ENCODE assay signal across 11 cellular contexts in genomic region chr5:86971034-86971511, GRCh38.
DNase-seq lines count a peak whose midpoint lies in the region; ATAC-seq and TF ChIP-seq lines count a peak whose summit lies in the region.
"Had no signal": no experiment of that assay in that cellular context is flagged by ENCODE, and none has a peak within 500 bp of the region (broad histone marks: within the 10 kb centered on the region; RNA-seq: fewer than 3 reads in every experiment).

No MANE protein-coding gene starts in this region.

- H3K27ac ChIP-seq in OCI-LY1 (ENCODE audit: low read depth, low read length, poor library complexity, severe bottlenecking) = no peak overlapping the region
- peak overlapping the region in 3 of 10 donors; percentile 12 to 62 (median 14) for H3K27ac ChIP-seq in heart right ventricle
- no peak overlapping the region for H3K27ac ChIP-seq in transverse colon
- H3K27ac ChIP-seq: KMS-11 had no signal

- no peaks in the 10 kb centered on the region for H3K9me3 Mint-ChIP-seq in Calu3 (ENCODE audit: low read depth, unreplicated experiment)
- H3K9me3 Mint-ChIP-seq: stimulated activated naive B cell treated with anti-CD40 and anti-IgM and Interleukin-4, amounts not matched to agents 10 μg/mL and 1 μg/mL and 100 μg/mL, for 72 hours had no signal

- H3K9ac ChIP-seq in OCI-LY1 (ENCODE audit: low read length) = no peak overlapping the region
- H3K9ac ChIP-seq: KMS-11 had no signal

- no peaks in the 10 kb centered on the region for H3K79me2 ChIP-seq in OCI-LY1 (ENCODE audit: insufficient read depth, low read length)

- H3K36me3 ChIP-seq in OCI-LY1 (ENCODE audit: insufficient read depth, low read length) (no peaks in the 10 kb centered on the region), heart right ventricle (no peaks in the 10 kb centered on the region), transverse colon (no peaks in the 10 kb centered on the region)
- H3K36me3 ChIP-seq: heart left ventricle had no signal

- no peak overlapping the region for H2AFZ ChIP-seq in OCI-LY1 (ENCODE audit: low read length)

- intact Hi-C loops in Calu3 (cut with micrococcal nuclease; ENCODE audit: unreplicated experiment) = loop anchor here (1.0 to 5.0 kb wide), 2 partner anchors 42 to 791 kb away; no protein-coding TSS in a partner anchor
- intact Hi-C loops in heart right ventricle (cut with DNase I) = loop anchor here in 2 of 10 donors (5.0 kb wide), 2 partner anchors 41 to 89 kb away; no protein-coding TSS in a partner anchor
- intact Hi-C loops in transverse colon (cut with DNase I; ENCODE audit: low total_unique reads) = no loop called here

- in situ Hi-C loops in transverse colon (cut with MboI; ENCODE audit: low pct_ligation_motif_present in 1 of 4, low pct_unique_long_range_greater_than_20kb in 1 of 4, low sequenced_read_pairs in 3 of 4) = no loop called here

- H3K27me3 ChIP-seq in OCI-LY1 (ENCODE audit: insufficient read depth, low read length) = no peaks in the 10 kb centered on the region
- H3K27me3 ChIP-seq in heart right ventricle = peaks cover 0 to 3% (median 0%) of the 10 kb centered on the region in 7 donors
- H3K27me3 ChIP-seq in transverse colon = no peaks in the 10 kb centered on the region
- H3K27me3 ChIP-seq: heart left ventricle had no signal

- H3K4me3 ChIP-seq in OCI-LY1 (ENCODE audit: low read depth, low read length, poor library complexity, severe bottlenecking) (no peak overlapping the region), heart right ventricle (no peak overlapping the region), transverse colon (no peak overlapping the region)
- H3K4me3 ChIP-seq: heart left ventricle had no signal

- peak overlapping the region; percentile 23 for H3K4me3 Mint-ChIP-seq in Calu3 (ENCODE audit: low read depth, unreplicated experiment)
- H3K4me3 Mint-ChIP-seq: stimulated activated naive B cell treated with anti-CD40 and anti-IgM and Interleukin-4, amounts not matched to agents 10 μg/mL and 1 μg/mL and 100 μg/mL, for 72 hours had no signal

- BruUV-seq in Calu3 (replicated peaks; lab: Mats Ljungman, UMichigan) = no TSS peak

- H3K36me3 Mint-ChIP-seq in Calu3 (ENCODE audit: insufficient read depth, unreplicated experiment) = no peaks in the 10 kb centered on the region
- H3K36me3 Mint-ChIP-seq: stimulated activated naive B cell treated with anti-CD40 and anti-IgM and Interleukin-4, amounts not matched to agents 10 μg/mL and 1 μg/mL and 100 μg/mL, for 72 hours had no signal

- TF ChIP-seq POLR2A in transverse colon (IDR thresholded peaks at IDR 0.05) = no peak

- H3F3A ChIP-seq in OCI-LY1 (ENCODE audit: insufficient read depth, low read length) = no peaks in the 10 kb centered on the region

- H3K27ac Mint-ChIP-seq in Calu3 (ENCODE audit: unreplicated experiment) = peak overlapping the region; percentile 66
- H3K27ac Mint-ChIP-seq: stimulated activated naive B cell treated with anti-CD40 and anti-IgM and Interleukin-4, amounts not matched to agents 10 μg/mL and 1 μg/mL and 100 μg/mL, for 72 hours had no signal

- ATAC-seq in GM21717 (IDR thresholded peaks at IDR 0.05; ENCODE audit: unreplicated experiment) = peak; percentile 57
- peak in 6 of 8 donors; percentile 33 to 67 (median 40) for ATAC-seq in heart right ventricle

- DNase-seq in Calu3 (peak; percentile 23), heart right ventricle (no peak), DMS114 treated with DMSO at 0.1 percent for 48 hours (lab: John Stamatoyannopoulos, UW; ENCODE audit: unreplicated experiment) (no peak), transverse colon (no peak), NCI-H187 (lab: John Stamatoyannopoulos, UW) (no peak)
- no peak for DNase-seq in activated CD4-positive, CD25-positive, alpha-beta regulatory T cell treated with anti-CD3 and anti-CD28 coated beads, Interleukin-2, amount 50 U/mL, for 72 hours
- DNase-seq: heart left ventricle; stimulated activated naive B cell treated with anti-CD40 and anti-IgM and Interleukin-4, amounts not matched to agents 10 μg/mL and 1 μg/mL and 100 μg/mL, for 72 hours had no signal

- TF ChIP-seq CTCF in Calu3 (IDR thresholded peaks at IDR 0.05; ENCODE audit: unreplicated experiment) (no peak), OCI-LY1 (IDR thresholded peaks at IDR 0.05; ENCODE audit: low read length) (peak; percentile 44), heart right ventricle (IDR thresholded peaks at IDR 0.05) (peak in 6 of 9 donors; percentile 8 to 34 (median 30)), transverse colon (IDR thresholded peaks at IDR 0.05) (no peak)

- 42 to 47% methylated on average over 4 of the region's 4 CpGs for WGBS in heart right ventricle, 2 donors
- WGBS in transverse colon (ENCODE audit: low coverage in 1 of 2), 2 donors = 38% methylated on average over 4 of the region's 4 CpGs

- H3K27me3 Mint-ChIP-seq in Calu3 (ENCODE audit: unreplicated experiment) = no peaks in the 10 kb centered on the region

- TF ChIP-seq EP300 in transverse colon (IDR thresholded peaks at IDR 0.05; ENCODE audit: low read depth) = no peak

- H3K9me2 ChIP-seq in OCI-LY1 (ENCODE audit: low read depth, low read length) = no peaks in the 10 kb centered on the region

- no peaks in the 10 kb centered on the region for H3K4me1 ChIP-seq in OCI-LY1 (ENCODE audit: insufficient read depth, low read length, severe bottlenecking)
- H3K4me1 ChIP-seq in heart right ventricle = peaks cover 0 to 25% (median 0%) of the 10 kb centered on the region in 9 donors
- H3K4me1 ChIP-seq in transverse colon = no peaks in the 10 kb centered on the region

- CTCF ChIA-PET in Calu3 (lab: Charles Lee) = interaction anchor here (1.4 to 5.1 kb wide), 2 partner anchors 8 to 90 kb away, joined by 4 to 67 read pairs; no protein-coding TSS in a partner anchor

- H3K9me3 ChIP-seq in OCI-LY1 (ENCODE audit: low read length) (no peaks in the 10 kb centered on the region), heart right ventricle (no peaks in the 10 kb centered on the region), transverse colon (no peaks in the 10 kb centered on the region)
- H3K9me3 ChIP-seq: heart left ventricle had no signal

- H3K4me2 ChIP-seq in OCI-LY1 (ENCODE audit: low read length) = no peak overlapping the region
- H3K4me2 ChIP-seq: KMS-11 had no signal

- peaks cover 35% of the 10 kb centered on the region for H3K4me1 Mint-ChIP-seq in Calu3 (ENCODE audit: low read depth, unreplicated experiment)

- H4K20me1 ChIP-seq in OCI-LY1 (ENCODE audit: insufficient read depth, low read length) = no peaks in the 10 kb centered on the region

Comparison
In these comparisons a context has a peak if more than half of its experiments do, and no peak if none do; other contexts are left out.
1. CTCF ChIP-seq: peak in OCI-LY1 (single experiment) and heart right ventricle (6 of 9); none in Calu3 (single experiment) and transverse colon (0 of 5).